Comparison of ENCODE assay signal across 12 cellular contexts in genomic region chr2:64482765-64483504, GRCh38. TPM values are rescaled to one million over a fixed set of nuclear protein-coding genes. Genes with fewer than 3 reads are reported as not detected.
DNase-seq lines count a peak whose midpoint lies in the region; ATAC-seq, FAIRE-seq and TF ChIP-seq lines count a peak whose summit lies in the region.
"Had no signal": no experiment of that assay in that cellular context is flagged by ENCODE, and none has a peak within 500 bp of the region (broad histone marks: within the 10 kb centered on the region; RNA-seq: fewer than 3 reads in every experiment).

No MANE protein-coding gene starts in this region.

- CTCF ChIA-PET in PC-9 (lab: Charles Lee), result interaction anchor here (1.0 kb wide), 1 partner anchor 152 kb away, joined by 6 read pairs; no protein-coding TSS in a partner anchor

- H3K27me3 ChIP-seq in PC-9 (ENCODE audit: insufficient read depth, low read depth) (no peaks in the 10 kb centered on the region), small intestine (ENCODE audit: control insufficient read depth in 2 of 2, insufficient read depth in 2 of 2, low read length in 2 of 2) (no peaks in the 10 kb centered on the region), H7 (ENCODE audit: control insufficient read depth, insufficient read depth, low read length) (no peaks in the 10 kb centered on the region; the same call in 1 of the 2 replicates)

- no peaks in the 10 kb centered on the region for H4K20me1 ChIP-seq in PC-9 (ENCODE audit: insufficient read depth)

- H3K4me2 ChIP-seq in PC-9, result peak overlapping the region; percentile 47

- no peaks in the 10 kb centered on the region for H3K79me2 ChIP-seq in PC-9 (ENCODE audit: low read depth)

- intact Hi-C loops in PC-9 (cut with micrococcal nuclease; ENCODE audit: unreplicated experiment), result loop anchor here (10.0 kb wide), 2 partner anchors 118 to 338 kb away; partner anchors contain the start of gene PELI1

- FAIRE-seq in small intestine (lab: Jason Lieb, UNC), result no peak

- H2AFZ ChIP-seq in PC-9, result peak overlapping the region; percentile 68; the same call in 1 of the 2 replicates

- no peaks in the 10 kb centered on the region for H3K9me2 ChIP-seq in PC-9 (ENCODE audit: insufficient read depth)

- no peaks in the 10 kb centered on the region for H3K9me3 ChIP-seq in PC-9 (ENCODE audit: insufficient read depth, low read depth)
- no peaks in the 10 kb centered on the region for H3K9me3 ChIP-seq in small intestine (ENCODE audit: control insufficient read depth, low read depth)

- WGBS in small intestine, 3 donors, result 8 to 49% (median 28%) methylated on average over 5 of the region's 5 CpGs

- peak overlapping the region; percentile 49 for H3K27ac ChIP-seq in PC-9
- H3K27ac ChIP-seq in epithelial cell of prostate, result peak overlapping the region; percentile 39
- no peak overlapping the region for H3K27ac ChIP-seq in small intestine (ENCODE audit: low read depth in 1 of 2, low read length in 1 of 2)

- H3K4me1 ChIP-seq in PC-9 (replicated peaks; ENCODE audit: insufficient read depth) (peaks cover 16% of the 10 kb centered on the region), small intestine (ENCODE audit: control insufficient read depth in 2 of 2, insufficient read depth in 1 of 2, low read depth in 1 of 2, low read length in 1 of 2) (no peaks in the 10 kb centered on the region)

- H3K4me3 ChIP-seq in PC-9 (no peak overlapping the region), small intestine (ENCODE audit: low read depth in 1 of 2, low read length in 2 of 2) (no peak overlapping the region), H7 (ENCODE audit: insufficient read depth, low read depth, low read length) (no peak overlapping the region)

- H3K36me3 ChIP-seq in PC-9 (ENCODE audit: low read depth), result no peaks in the 10 kb centered on the region
- no peaks in the 10 kb centered on the region for H3K36me3 ChIP-seq in small intestine (ENCODE audit: control insufficient read depth in 2 of 2, insufficient read depth in 2 of 2, low read length in 2 of 2)
- no peaks in the 10 kb centered on the region for H3K36me3 ChIP-seq in H7 (replicated peaks; ENCODE audit: control insufficient read depth, insufficient read depth, low read length)

- peaks cover 16% of the 10 kb centered on the region for H3F3A ChIP-seq in PC-9 (ENCODE audit: insufficient read depth, low read depth)

- TF ChIP-seq CTCF in PC-9 (conservative IDR thresholded peaks at IDR 0.05), result no peak

- no TSS peak for BruUV-seq in PC-9 (replicated peaks; lab: Mats Ljungman, UMichigan)

- ATAC-seq in GM21367 (IDR thresholded peaks at IDR 0.05; ENCODE audit: unreplicated experiment), result no peak

- POLR2A ChIA-PET in PC-9 (lab: Charles Lee; ENCODE audit: unreplicated experiment), result interaction anchor here (0.6 to 1.0 kb wide), 4 partner anchors 152 to 406 kb away, joined by 3 to 8 read pairs (median 4); no protein-coding TSS in a partner anchor

- peak; percentile 52 to 72 for DNase-seq in NCI-H524 (lab: John Stamatoyannopoulos, UW)
- DNase-seq in NCI-H524 treated with DMSO at 0.1 percent for 48 hours (lab: John Stamatoyannopoulos, UW), result no peak
- DNase-seq in PC-9, result peak; percentile 78 to 94
- DNase-seq in epithelial cell of prostate (ENCODE audit: low read depth, low spot score), result peak; percentile 44
- peak; percentile 72 for DNase-seq in small intestine
- no peak for DNase-seq in GM19240 (ENCODE audit: insufficient read length, low spot score)
- no peak for DNase-seq in H7
- DNase-seq: ACHN; activated CD4-positive, alpha-beta T cell treated with anti-CD3 and anti-CD28 coated beads, Interleukin-2, amount 10 ng/mL, durations not matched to agents 7 days and 5 days; glutamatergic neuron; stimulated activated CD4-positive, alpha-beta T cell treated with anti-CD3 and anti-CD28 coated beads, Interleukin-4, amount 100 ng/mL, for 4 hours had no signal

RNA-seq across cellular contexts. Expression of gene LGALSL, which starts 29.0 kb away (rescaled TPM):
- 9.7 and 13.0 TPM in 2 replicates for total RNA-seq in PC-9 (2021)
- polyA plus RNA-seq in small intestine, result 10 to 100 TPM in 2 of 3 donors, 1 to 10 TPM in 1; 6.0 to 28.6 (median 24.8) TPM
- total RNA-seq in H7 (2014; rRNA removed; shearing (Covaris generic)), result 12.0 and 12.1 TPM in 2 replicates

RNA-seq across cellular contexts. Expression of gene AFTPH, which starts 41.2 kb away (rescaled TPM):
- total RNA-seq in PC-9 (2021), result 34.4 and 40.5 TPM in 2 replicates
- 10 to 100 TPM; 27.2 to 51.0 (median 40.3) TPM for polyA plus RNA-seq in small intestine
- 10.6 and 15.0 TPM in 2 replicates for total RNA-seq in H7 (2014; rRNA removed; shearing (Covaris generic))

Comparison
In these comparisons a context has a peak if more than half of its experiments do, and no peak if none do; other contexts are left out.
1. DNase-seq: peak in NCI-H524 (2 of 2), PC-9 (2 of 2), epithelial cell of prostate (single experiment) and small intestine (single experiment); none in NCI-H524 treated with DMSO at 0.1 percent for 48 hours (single experiment), GM19240 (single experiment) and H7 (single experiment).
2. H3K27ac ChIP-seq: peak in PC-9 (single experiment) and epithelial cell of prostate (single experiment); none in small intestine (0 of 2).